14 cellular contexts compared by ENCODE assay signal in genomic region chrX:134836497-134836968, GRCh38. TPM values are rescaled to one million over a fixed set of nuclear protein-coding genes. Genes with fewer than 3 reads are reported as not detected.
DNase-seq lines count a peak whose midpoint lies in the region; ATAC-seq, FAIRE-seq and TF ChIP-seq lines count a peak whose summit lies in the region.
"Had no signal": no experiment of that assay in that cellular context is flagged by ENCODE, and none has a peak within 500 bp of the region (broad histone marks: within the 10 kb centered on the region; RNA-seq: fewer than 3 reads in every experiment).

No MANE protein-coding gene starts in this region.

- no peaks in the 10 kb centered on the region for H3K9me3 ChIP-seq in MG63
- H3K9me3 ChIP-seq in K562 (replicated peaks; ENCODE audit: control insufficient read depth, insufficient read depth, low read depth, low read length) = no peaks in the 10 kb centered on the region
- H3K9me3 ChIP-seq in right cardiac atrium (ENCODE audit: control insufficient read depth, low read length) = no peaks in the 10 kb centered on the region
- no peaks in the 10 kb centered on the region for H3K9me3 ChIP-seq in gastroesophageal sphincter

- CTCF ChIA-PET in K562 (lab: Yijun Ruan, JAX; ENCODE audit: low intra/inter-chr PET ratio) = no interaction called here

- in situ Hi-C loops in K562 (cut with MboI) = no loop called here

- TF ChIP-seq POLR2A in K562 (conservative IDR thresholded peaks at IDR 0.05) (no peak), gastroesophageal sphincter (IDR thresholded peaks at IDR 0.05) (no peak)

- no peaks in the 10 kb centered on the region for H3K79me2 ChIP-seq in K562 (ENCODE audit: control insufficient read depth, insufficient read depth, low read length)

- no peaks in the 10 kb centered on the region for H4K20me1 ChIP-seq in K562 (replicated peaks; ENCODE audit: control insufficient read depth, insufficient read depth, low read length)

- peak overlapping the region; percentile 75 for H3K27ac ChIP-seq in K562 (ENCODE audit: extremely low read depth, low read depth, low read length)
- H3K27ac ChIP-seq in right cardiac atrium (ENCODE audit: low read length) = peak overlapping the region; percentile 27
- H3K27ac ChIP-seq in gastroesophageal sphincter = no peak overlapping the region

- H3K36me3 ChIP-seq in MG63 = no peaks in the 10 kb centered on the region
- no peaks in the 10 kb centered on the region for H3K36me3 ChIP-seq in K562 (ENCODE audit: control insufficient read depth, insufficient read depth, low read length)
- peaks cover 0 to 17% of the 10 kb centered on the region in 2 donors for H3K36me3 ChIP-seq in gastroesophageal sphincter

- DNase-seq in GM03348 (ENCODE audit: low spot score) (peak; percentile 2), MG63 (peak; percentile 31), K562 (ENCODE audit: extremely low read depth in 1 of 4, low spot score in 3 of 4) (peak; percentile 7 to 72 (median 26)), right cardiac atrium (no peak), head of caudate nucleus (no peak)
- DNase-seq: activated T-cell treated with anti-CD3 and anti-CD28 coated beads, Interleukin-2, amount 50 U/mL, for 1 hour; amygdala; effector memory CD4-positive, alpha-beta T cell; NCI-H2029; NK-92 treated with Interleukin-12 subunit alpha and Interleukin-12 subunit beta, amount 100 ng/mL, for 24 hours had no signal

- intact Hi-C loops in K562 (cut with micrococcal nuclease) = no loop called here
- intact Hi-C loops in right cardiac atrium (cut with DNase I) = no loop called here
- intact Hi-C loops in head of caudate nucleus (cut with DNase I) = no loop called here

- H3K9me1 ChIP-seq in K562 (ENCODE audit: control insufficient read depth, insufficient read depth, low read length) = no peaks in the 10 kb centered on the region

- no peak for TF ChIP-seq CTCF in K562 (IDR thresholded peaks at IDR 0.05 in 2 of 3, conservative IDR thresholded peaks at IDR 0.05 in 1 of 3; ENCODE audit: insufficient read depth in 2 of 3, low read depth in 1 of 3, low read length in 3 of 3)
- TF ChIP-seq CTCF in gastroesophageal sphincter (IDR thresholded peaks at IDR 0.05) = no peak

- peaks cover 0 to 11% of the 10 kb centered on the region in 2 experiments; a peak in 2 of 5 replicates for H3K4me1 ChIP-seq in K562 (replicated peaks in 1 of 2; ENCODE audit: control insufficient read depth in 2 of 2, insufficient read depth in 2 of 2, low read length in 2 of 2)
- no peaks in the 10 kb centered on the region for H3K4me1 ChIP-seq in right cardiac atrium (ENCODE audit: control insufficient read depth, insufficient read depth, low read length)
- H3K4me1 ChIP-seq in gastroesophageal sphincter = no peaks in the 10 kb centered on the region

- POLR2A ChIA-PET in K562 (lab: Yijun Ruan, JAX) = interaction anchor here (0.6 to 1.4 kb wide), 5 partner anchors 9 to 56 kb away, joined by 3 read pairs; a partner anchor contains a TSS

- peak; percentile 97 for FAIRE-seq in K562 (lab: Jason Lieb, UNC)
- FAIRE-seq: G401.6 had no signal

- TF ChIP-seq RAD21 in K562 (CRISPR knock-in tag; conservative IDR thresholded peaks at IDR 0.05 in 1 of 2, IDR thresholded peaks at IDR 0.05 in 1 of 2) = no peak

- peak overlapping the region in 1 of 2 experiments; percentile 45; a peak in 3 of 4 replicates for H3K9ac ChIP-seq in K562 (ENCODE audit: insufficient read depth in 1 of 2, low read depth in 2 of 2, low read length in 2 of 2)

- TF ChIP-seq EP300 in K562 (IDR thresholded peaks at IDR 0.05; ENCODE audit: low read length) (no peak), gastroesophageal sphincter (IDR thresholded peaks at IDR 0.05) (no peak)

- peak overlapping the region; percentile 69 for H2AFZ ChIP-seq in K562 (ENCODE audit: low read depth, low read length)

- H3K4me2 ChIP-seq in K562 (ENCODE audit: insufficient read depth, low read length) = peak overlapping the region; percentile 36; the same call in 1 of the 2 replicates

- 19% methylated on average over 4 of the region's 4 CpGs for WGBS in K562 (ENCODE audit: insufficient coverage, low coverage, missing lambda C conversion rate)
- 57% methylated on average over 4 of the region's 4 CpGs for WGBS in right cardiac atrium
- WGBS in gastroesophageal sphincter (ENCODE audit: low coverage in 1 of 2), 2 donors = 71 to 73% methylated on average over 1 to 4 of the region's 4 CpGs

- no peaks in the 10 kb centered on the region for H3K27me3 ChIP-seq in MG63
- H3K27me3 ChIP-seq in K562 (ENCODE audit: control insufficient read depth in 2 of 2, insufficient read depth in 2 of 2, low read length in 2 of 2) = no peaks in the 10 kb centered on the region
- H3K27me3 ChIP-seq in right cardiac atrium (ENCODE audit: control insufficient read depth, insufficient read depth) = no peaks in the 10 kb centered on the region
- no peaks in the 10 kb centered on the region for H3K27me3 ChIP-seq in gastroesophageal sphincter

- BruUV-seq in K562 (replicated peaks; lab: Mats Ljungman, UMichigan) = no TSS peak

- ATAC-seq in K562 = peak; percentile 96
- peak in 1 of 2 donors; percentile 79 for ATAC-seq in right cardiac atrium
- ATAC-seq in gastroesophageal sphincter = no peak
- ATAC-seq in GM19395 (IDR thresholded peaks at IDR 0.05; ENCODE audit: unreplicated experiment) = no peak
- no peak for ATAC-seq in HG02885 (IDR thresholded peaks at IDR 0.05; ENCODE audit: poor library complexity, unreplicated experiment)

- H3K4me3 ChIP-seq in MG63 (no peak overlapping the region), K562 (no peak overlapping the region), right cardiac atrium (ENCODE audit: low read length) (no peak overlapping the region), gastroesophageal sphincter (no peak overlapping the region)

TF ChIP-seq in K562, 482 proteins besides CTCF, POLR2A, EP300 and RAD21 (continues in another document):
- TF ChIP-seq JUND (IDR thresholded peaks at IDR 0.05; ENCODE audit: borderline replicate concordance, low read depth, low read length) (peak; percentile 75; the same call in 1 of the 2 replicates), JUND (tag; IDR thresholded peaks at IDR 0.05; ENCODE audit: borderline replicate concordance, low read depth, low read length) (peak; percentile 84), EHMT2 (IDR thresholded peaks at IDR 0.05) (0 out of 2 replicates have a peak, but pooled peaks have one; percentile 14), MAFF (IDR thresholded peaks at IDR 0.05; ENCODE audit: low read length) (no peak), MTA1 (IDR thresholded peaks at IDR 0.05; ENCODE audit: borderline replicate concordance) (0 out of 2 replicates have a peak, but pooled peaks have one; percentile 33), ZNF639 (CRISPR knock-in tag; conservative IDR thresholded peaks at IDR 0.05 in 1 of 2, IDR thresholded peaks at IDR 0.05 in 1 of 2) (peak in 1 of 2 experiments; percentile 38; a peak in 1 of 4 replicates), SOX6 (IDR thresholded peaks at IDR 0.05) (peak; percentile 62; the same call in 1 of the 2 replicates), TAF9B (IDR thresholded peaks at IDR 0.05; ENCODE audit: partially characterized antibody) (no peak), ATF3 (IDR thresholded peaks at IDR 0.05) (peak; percentile 85), ATF3 (CRISPR knock-in tag; conservative IDR thresholded peaks at IDR 0.05) (no peak), CC2D1A (IDR thresholded peaks at IDR 0.05) (peak; percentile 76; the same call in 1 of the 2 replicates)

RNA-seq across cellular contexts. Expression of gene PABIR2, which starts 39.5 kb away (rescaled TPM):
- total RNA-seq in MG63 (2014; rRNA removed; shearing (Covaris generic); ENCODE audit: low replicate concordance) = 9.3 and 15.0 TPM in 2 replicates
- 43.6 and 79.1 TPM in 2 replicates for total RNA-seq in K562 (2011; cell fraction: chromatin; rRNA removed; ENCODE audit: low replicate concordance)
- 24.0 and 30.3 TPM in 2 replicates for total RNA-seq in K562 (2011; cell fraction: nucleolus; rRNA removed)
- total RNA-seq in K562 (2011; cell fraction: nucleoplasm; rRNA removed) = 42.7 and 59.7 TPM in 2 replicates
- total RNA-seq in K562 (2014; rRNA removed) = 9.2 and 11.2 TPM in 2 replicates
- 16.7 and 17.3 TPM in 2 replicates for total RNA-seq in K562 (2014; rRNA removed; fragmentation: Illumina TruSeq; extraction: Trizol)
- total RNA-seq in K562 (2015; rRNA removed; fragmentation: Illumina TruSeq; extraction: Trizol) = 14.4 and 15.5 TPM in 2 replicates
- 38.4 and 44.7 TPM in 2 replicates for total RNA-seq in K562 (2021)
- polyA plus RNA-seq in K562 (2011; rRNA removed) = 39.7 and 43.8 TPM in 2 replicates
- polyA plus RNA-seq in K562 (2011; cell fraction: cytosol; rRNA removed) = 17.2 and 19.7 TPM in 2 replicates
- 81.5 and 87.8 TPM in 2 replicates for polyA plus RNA-seq in K562 (2011; cell fraction: nucleus; rRNA removed)
- 45.6 and 48.6 TPM in 2 replicates for polyA plus RNA-seq in K562 (2012)
- 58.4 and 60.7 TPM in 2 replicates for polyA plus RNA-seq in K562 (2014; fragmentation: Illumina TruSeq; extraction: Trizol)
- 10 to 100 TPM; 20.3 to 24.0 TPM for polyA plus RNA-seq in K562 (2014; fragmentation: Nextera tagmentation; extraction: Ambion mirVana)
- polyA plus RNA-seq in K562 (2014; rRNA removed) = 40.9 and 44.0 TPM in 2 replicates
- polyA minus RNA-seq in K562 (2011; rRNA and poly(A)+ RNA removed) = 15.8 and 17.4 TPM in 2 replicates
- 19.5 TPM in 2 replicates for polyA minus RNA-seq in K562 (2011; cell fraction: cytosol; rRNA and poly(A)+ RNA removed)
- 12.7 and 13.1 TPM in 2 replicates for polyA minus RNA-seq in K562 (2011; cell fraction: nucleus; rRNA and poly(A)+ RNA removed)
- 10 to 100 TPM; 12.7 to 15.5 (median 13.7) TPM for total RNA-seq in right cardiac atrium
- 11.1 TPM for polyA plus RNA-seq in right cardiac atrium
- total RNA-seq in gastroesophageal sphincter = 10 to 100 TPM; 10.4 to 18.4 (median 15.7) TPM

Comparison
In these comparisons a context has a peak if more than half of its experiments do, and no peak if none do; other contexts are left out.
1. DNase-seq: peak in GM03348 (single experiment), MG63 (single experiment) and K562 (4 of 4); none in right cardiac atrium (0 of 3) and head of caudate nucleus (0 of 42).
2. H3K27ac ChIP-seq: peak in K562 (single experiment) and right cardiac atrium (single experiment); none in gastroesophageal sphincter (0 of 4).